In genomic region chr16:4477966-4478365, GRCh38 we compare ENCODE assay signal across 8 cellular contexts. TPM values are rescaled to one million over a fixed set of nuclear protein-coding genes. Genes with fewer than 3 reads are reported as not detected.
DNase-seq lines count a peak whose midpoint lies in the region; ATAC-seq, FAIRE-seq and TF ChIP-seq lines count a peak whose summit lies in the region.

No MANE protein-coding gene starts in this region.

- H3K36me3 Mint-ChIP-seq in activated T-helper 2 cell treated with anti-CD3 and anti-CD28 coated beads, Interferon-gamma antibody, Interleukin-2, Interleukin-4, amounts not matched to agents 10 μg/mL and 5 μg/mL and 100 μg/mL, durations not matched to agents 14 hours and 24 hours and 36 hours (ENCODE audit: low read depth): peaks cover 16% of the 10 kb centered on the region

- no peak for FAIRE-seq in H54 (lab: Jason Lieb, UNC)

- no peak for TF ChIP-seq POLR2A in H54 (IDR thresholded peaks at IDR 0.05; ENCODE audit: low read depth, low read length)

- no peak overlapping the region for H3K9ac ChIP-seq in HUES48 (ENCODE audit: low read depth, low read length)

- WGBS in lung, 2 donors: 41% methylated on average over 2 of the region's 2 CpGs

- ATAC-seq in lung (ENCODE audit: insufficient read depth, low FRiP score) (no peak), GM18868 (IDR thresholded peaks at IDR 0.05; ENCODE audit: unreplicated experiment) (no peak), GM19324 (IDR thresholded peaks at IDR 0.05; ENCODE audit: low FRiP score, unreplicated experiment) (no peak)

- H3K9me3 ChIP-seq in HUES48 (ENCODE audit: control insufficient read depth, insufficient read depth, low read length) (no peaks in the 10 kb centered on the region), lung (ENCODE audit: control insufficient read depth in 2 of 2, insufficient read depth in 1 of 2, low read length in 1 of 2) (no peaks in the 10 kb centered on the region)

- TF ChIP-seq CTCF in lung (IDR thresholded peaks at IDR 0.05; ENCODE audit: control extremely low read depth, extremely low read depth): no peak

- peak overlapping the region; percentile 80 for H3K4me3 Mint-ChIP-seq in activated T-helper 2 cell treated with anti-CD3 and anti-CD28 coated beads, Interferon-gamma antibody, Interleukin-2, Interleukin-4, amounts not matched to agents 10 μg/mL and 5 μg/mL and 100 μg/mL, durations not matched to agents 14 hours and 24 hours and 36 hours (ENCODE audit: low read depth)

- peak; percentile 7 for DNase-seq in COLO668 (lab: John Stamatoyannopoulos, UW; ENCODE audit: unreplicated experiment)
- DNase-seq in activated T-helper 2 cell treated with anti-CD3 and anti-CD28 coated beads, Interferon-gamma antibody, Interleukin-2, Interleukin-4, amounts not matched to agents 10 μg/mL and 5 μg/mL and 100 μg/mL, durations not matched to agents 14 hours and 24 hours and 36 hours (ENCODE audit: low spot score): no peak
- no peak for DNase-seq in lung (ENCODE audit: low spot score)
- no peak for DNase-seq in NCI-H1105 (lab: John Stamatoyannopoulos, UW)
- no peak for DNase-seq in H54 (ENCODE audit: insufficient read length, low spot score)

- H3K27ac ChIP-seq in HUES48 (ENCODE audit: low read depth, low read length) (peak overlapping the region; percentile 10), lung (ENCODE audit: low read depth in 1 of 2, low read length in 1 of 2) (peak overlapping the region; percentile 37 to 75)

- H3K36me3 ChIP-seq in HUES48 (ENCODE audit: control insufficient read depth, insufficient read depth, low read length) (no peaks in the 10 kb centered on the region), lung (ENCODE audit: control insufficient read depth in 2 of 2, insufficient read depth in 2 of 2, low read length in 2 of 2) (no peaks in the 10 kb centered on the region)

- peak overlapping the region; percentile 72 for H3K27ac Mint-ChIP-seq in activated T-helper 2 cell treated with anti-CD3 and anti-CD28 coated beads, Interferon-gamma antibody, Interleukin-2, Interleukin-4, amounts not matched to agents 10 μg/mL and 5 μg/mL and 100 μg/mL, durations not matched to agents 14 hours and 24 hours and 36 hours

- H3K4me1 ChIP-seq in HUES48 (ENCODE audit: control insufficient read depth, insufficient read depth, low read length) (peaks cover 7% of the 10 kb centered on the region), lung (ENCODE audit: control insufficient read depth in 2 of 2, insufficient read depth in 2 of 2, low read length in 2 of 2) (peaks cover 3 to 8% of the 10 kb centered on the region in 2 donors)

- H3K27me3 Mint-ChIP-seq in activated T-helper 2 cell treated with anti-CD3 and anti-CD28 coated beads, Interferon-gamma antibody, Interleukin-2, Interleukin-4, amounts not matched to agents 10 μg/mL and 5 μg/mL and 100 μg/mL, durations not matched to agents 14 hours and 24 hours and 36 hours (ENCODE audit: low read depth): no peaks in the 10 kb centered on the region

- peaks cover 32% of the 10 kb centered on the region for H3K4me1 Mint-ChIP-seq in activated T-helper 2 cell treated with anti-CD3 and anti-CD28 coated beads, Interferon-gamma antibody, Interleukin-2, Interleukin-4, amounts not matched to agents 10 μg/mL and 5 μg/mL and 100 μg/mL, durations not matched to agents 14 hours and 24 hours and 36 hours (ENCODE audit: low read depth)

- no peaks in the 10 kb centered on the region for H3K9me3 Mint-ChIP-seq in activated T-helper 2 cell treated with anti-CD3 and anti-CD28 coated beads, Interferon-gamma antibody, Interleukin-2, Interleukin-4, amounts not matched to agents 10 μg/mL and 5 μg/mL and 100 μg/mL, durations not matched to agents 14 hours and 24 hours and 36 hours

- no peak overlapping the region for H3K4me3 ChIP-seq in HUES48 (ENCODE audit: low read depth, low read length)
- H3K4me3 ChIP-seq in lung: no peak overlapping the region

- H3K27me3 ChIP-seq in HUES48 (ENCODE audit: control insufficient read depth, insufficient read depth, low read length) (peaks cover 3% of the 10 kb centered on the region), lung (ENCODE audit: control insufficient read depth, insufficient read depth) (no peaks in the 10 kb centered on the region)

- intact Hi-C loops in activated T-helper 2 cell treated with anti-CD3 and anti-CD28 coated beads, Interferon-gamma antibody, Interleukin-2, Interleukin-4, amounts not matched to agents 10 μg/mL and 5 μg/mL and 100 μg/mL, durations not matched to agents 14 hours and 24 hours and 36 hours (cut with micrococcal nuclease): loop anchor here (2.0 to 5.0 kb wide), 6 partner anchors 23 to 139 kb away; partner anchors contain the start of genes CDIP1, DNAJA3 and PAM16

RNA-seq across cellular contexts. Expression of gene HMOX2, which starts 1.8 kb away (rescaled TPM):
- total RNA-seq in activated T-helper 2 cell treated with anti-CD3 and anti-CD28 coated beads, Interferon-gamma antibody, Interleukin-2, Interleukin-4, amounts not matched to agents 10 μg/mL and 5 μg/mL and 100 μg/mL, durations not matched to agents 14 hours and 24 hours and 36 hours: 70.2 and 75.2 TPM in 2 replicates
- total RNA-seq in lung: 10 to 100 TPM; 37.6 to 57.8 TPM
- polyA plus RNA-seq in lung: 10 to 100 TPM; 45.6 to 57.0 TPM

RNA-seq across cellular contexts. Expression of gene NMRAL1, which starts 3.5 kb away (rescaled TPM):
- total RNA-seq in activated T-helper 2 cell treated with anti-CD3 and anti-CD28 coated beads, Interferon-gamma antibody, Interleukin-2, Interleukin-4, amounts not matched to agents 10 μg/mL and 5 μg/mL and 100 μg/mL, durations not matched to agents 14 hours and 24 hours and 36 hours: 30.7 and 35.2 TPM in 2 replicates
- 10 to 100 TPM; 23.4 to 52.9 TPM for total RNA-seq in lung
- polyA plus RNA-seq in lung: 10 to 100 TPM; 40.7 to 57.4 TPM

RNA-seq across cellular contexts. Expression of gene DNAJA3, which starts 52.3 kb away (rescaled TPM):
- 77.1 and 88.4 TPM in 2 replicates for total RNA-seq in activated T-helper 2 cell treated with anti-CD3 and anti-CD28 coated beads, Interferon-gamma antibody, Interleukin-2, Interleukin-4, amounts not matched to agents 10 μg/mL and 5 μg/mL and 100 μg/mL, durations not matched to agents 14 hours and 24 hours and 36 hours
- 10 to 100 TPM; 36.9 to 38.5 TPM for total RNA-seq in lung
- 10 to 100 TPM; 24.8 to 34.2 TPM for polyA plus RNA-seq in lung
